ENCODE assay signal across 15 cellular contexts in the genomic region with DNA sequence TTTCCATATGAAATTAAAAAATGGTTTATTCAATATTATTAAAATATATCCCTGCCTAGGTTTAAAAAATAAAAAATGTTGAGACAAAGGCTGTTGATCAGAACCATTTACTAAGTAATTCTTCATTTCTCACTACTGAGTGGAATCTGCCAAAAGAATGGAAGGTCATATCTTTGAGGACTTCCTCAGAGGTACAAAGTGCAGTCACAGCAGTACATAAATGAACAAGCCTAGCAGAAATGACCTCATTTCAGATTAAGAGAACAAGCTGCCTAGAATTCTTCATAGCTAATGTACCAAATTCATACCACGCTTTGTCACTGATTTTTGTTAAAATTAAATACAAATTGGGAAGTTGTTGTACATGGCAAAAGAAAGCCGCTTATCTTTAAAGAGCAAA.
DNase-seq lines count a peak whose midpoint lies in the region; ATAC-seq lines count a peak whose summit lies in the region.
"Had no signal": no experiment of that assay in that cellular context is flagged by ENCODE, and none has a peak within 500 bp of the region (broad histone marks: within the 10 kb centered on the region; RNA-seq: fewer than 3 reads in every experiment).

No MANE protein-coding gene starts in this region.

- intact Hi-C loops in left colon (cut with DNase I, micrococcal nuclease) (no loop called here), sciatic nerve (cut with DNase I) (no loop called here)

- no peaks in the 10 kb centered on the region for H3K4me1 ChIP-seq in mesenchymal stem cell (ENCODE audit: control insufficient read depth, insufficient read depth, low read depth, low read length)
- H3K4me1 ChIP-seq: HAP-1 had no signal

- H3K23ac ChIP-seq in mesenchymal stem cell (ENCODE audit: low read length in 2 of 2) = no peak overlapping the region

- H3K4ac ChIP-seq in mesenchymal stem cell (ENCODE audit: low read depth in 1 of 2, low read length in 2 of 2) = no peak overlapping the region

- no peak overlapping the region for H2AFZ ChIP-seq in mesenchymal stem cell (ENCODE audit: low read depth, low read length)

- no peak overlapping the region for H4K8ac ChIP-seq in mesenchymal stem cell (ENCODE audit: low read length)

- H4K91ac ChIP-seq in mesenchymal stem cell (ENCODE audit: low read length) = no peak overlapping the region

- no CpG with 5 or more reads among the region's 2 CpGs for WGBS in mesenchymal stem cell

- H2BK12ac ChIP-seq in mesenchymal stem cell (ENCODE audit: low read length in 2 of 2) = no peak overlapping the region

- no peak overlapping the region for H3K9ac ChIP-seq in mesenchymal stem cell (ENCODE audit: low read length)
- H3K9ac ChIP-seq: BLaER1 treated with 17β-estradiol and CSF1 and Interleukin-3, amounts not matched to agents 10 nM and 100 nM had no signal

- ATAC-seq in left colon (peak; percentile 37), sciatic nerve (no peak)

- no peak overlapping the region for H2AK5ac ChIP-seq in mesenchymal stem cell (ENCODE audit: low read length, severe bottlenecking)

- H2BK120ac ChIP-seq in mesenchymal stem cell (ENCODE audit: low read depth, low read length) = no peak overlapping the region

- H3K79me1 ChIP-seq in mesenchymal stem cell (replicated peaks; ENCODE audit: low read length, poor library complexity, severe bottlenecking) = no peaks in the 10 kb centered on the region

- no peak overlapping the region for H3K18ac ChIP-seq in mesenchymal stem cell (ENCODE audit: low read depth in 1 of 2, low read length in 2 of 2)

- no peak overlapping the region for H3K14ac ChIP-seq in mesenchymal stem cell (ENCODE audit: low read length in 2 of 2)

- no peak overlapping the region for H3K4me2 ChIP-seq in mesenchymal stem cell (ENCODE audit: low read length, poor library complexity, severe bottlenecking)
- H3K4me2 ChIP-seq: BLaER1 treated with 17β-estradiol and CSF1 and Interleukin-3, amounts not matched to agents 10 nM and 100 nM had no signal

- H3K4me3 ChIP-seq in mesenchymal stem cell (ENCODE audit: insufficient read depth in 1 of 2, low read depth in 1 of 2, low read length in 2 of 2) = no peak overlapping the region
- H3K4me3 ChIP-seq: BLaER1 treated with 17β-estradiol and CSF1 and Interleukin-3, amounts not matched to agents 10 nM and 100 nM; HAP-1 had no signal

- no peaks in the 10 kb centered on the region for H3K9me3 ChIP-seq in mesenchymal stem cell (ENCODE audit: control insufficient read depth, low read length)
- H3K9me3 ChIP-seq: HAP-1 had no signal

- H3K36me3 ChIP-seq in mesenchymal stem cell (ENCODE audit: control insufficient read depth in 1 of 2, insufficient read depth in 2 of 2, low read depth in 1 of 2, low read length in 2 of 2) = no peaks in the 10 kb centered on the region
- H3K36me3 ChIP-seq: BLaER1 treated with 17β-estradiol and CSF1 and Interleukin-3, amounts not matched to agents 10 nM and 100 nM; HAP-1 had no signal

- H3K27ac ChIP-seq in mesenchymal stem cell (ENCODE audit: low read length, poor library complexity, severe bottlenecking) = no peak overlapping the region
- H3K27ac ChIP-seq: BLaER1 treated with 17β-estradiol and CSF1 and Interleukin-3, amounts not matched to agents 10 nM and 100 nM had no signal

- no peak overlapping the region for H2BK5ac ChIP-seq in mesenchymal stem cell (ENCODE audit: low read depth, low read length, poor library complexity, severe bottlenecking)

- no peak overlapping the region for H2BK15ac ChIP-seq in mesenchymal stem cell (ENCODE audit: low read depth, poor library complexity, severe bottlenecking)

- no peaks in the 10 kb centered on the region for H3K27me3 ChIP-seq in mesenchymal stem cell (ENCODE audit: control insufficient read depth in 1 of 2, insufficient read depth in 1 of 2, low read length in 2 of 2)
- H3K27me3 ChIP-seq: BLaER1 treated with 17β-estradiol and CSF1 and Interleukin-3, amounts not matched to agents 10 nM and 100 nM had no signal

- DNase-seq in HuH-7 (ENCODE audit: low spot score) = peak; percentile 19
- DNase-seq in NCI-H69 (lab: John Stamatoyannopoulos, UW) = peak; percentile 1
- DNase-seq in left colon = no peak
- peak; percentile 8 for DNase-seq in mesenchymal stem cell
- no peak for DNase-seq in NCI-H2196 treated with DMSO at 0.1 percent for 48 hours (lab: John Stamatoyannopoulos, UW; ENCODE audit: unreplicated experiment)
- DNase-seq in SW480 (ENCODE audit: low spot score) = no peak
- no peak for DNase-seq in sciatic nerve (ENCODE audit: low spot score)
- DNase-seq: ACHN; Calu3; CD4-positive, CD25-positive, alpha-beta regulatory T cell; DMS 273 treated with DMSO at 0.1 percent for 48 hours; DMS79 treated with DMSO at 0.1 percent for 48 hours; EL had no signal

Comparison
In these comparisons a context has a peak if more than half of its experiments do, and no peak if none do; other contexts are left out.
1. DNase-seq: peak in HuH-7 (single experiment), NCI-H69 (single experiment) and mesenchymal stem cell (single experiment); none in left colon (0 of 2), NCI-H2196 treated with DMSO at 0.1 percent for 48 hours (single experiment), SW480 (single experiment) and sciatic nerve (single experiment).